21 cellular contexts compared by ENCODE assay signal in genomic region chr7:72709909-72710308, GRCh38.
"Had no signal": no experiment of that assay in that cellular context is flagged by ENCODE, and none has a peak within 500 bp of the region (broad histone marks: within the 10 kb centered on the region; RNA-seq: fewer than 3 reads in every experiment).

No MANE protein-coding gene starts in this region.

- H3K9ac ChIP-seq: neural progenitor cell, parathyroid adenoma had no signal

- H3K4me1 ChIP-seq: heart left ventricle, parathyroid adenoma, upper lobe of left lung had no signal

- FAIRE-seq: bronchial epithelial cell had no signal

- ATAC-seq: activated T-helper 17 cell treated with anti-CD3 and anti-CD28 coated beads, Interleukin-2, amount 50 U/mL, for 72 hours; heart left ventricle; left lobe of liver; naive thymus-derived CD4-positive, alpha-beta T cell; right cardiac atrium; stimulated activated naive CD8-positive, alpha-beta T cell treated with anti-CD3 and anti-CD28 coated beads, Interleukin-15, Interleukin-2, amounts not matched to agents 100 U/mL and 50 U/mL, for 24 hours; T-cell had no signal

- H3K4me3 ChIP-seq: heart left ventricle, lung, neural progenitor cell, upper lobe of left lung had no signal

- H3K27me3 ChIP-seq: heart left ventricle, neural progenitor cell, upper lobe of left lung had no signal

- DNase-seq: activated CD8-positive, alpha-beta memory T cell treated with anti-CD3 and anti-CD28 coated beads, Interleukin-2, amount 50 U/mL, for 4 hours; activated naive CD4-positive, alpha-beta T cell; activated T-cell treated with anti-CD3 and anti-CD28 coated beads, Interleukin-2, amount 50 U/mL, for 24 hours; amniotic stem cell; cerebellar nuclear complex; cortex of kidney; endodermal cell; heart left ventricle; naive thymus-derived CD4-positive, alpha-beta T cell; right cardiac atrium; stimulated activated CD4-positive, alpha-beta T cell treated with anti-CD3 and anti-CD28 coated beads, Interleukin-12 subunit alpha, Interleukin-12 subunit beta, amount 100 ng/mL, for 4 hours; stimulated activated CD4-positive, alpha-beta T cell treated with anti-CD3 and anti-CD28 coated beads, Interleukin-4, amount 100 ng/mL, for 4 hours; stimulated activated naive CD8-positive, alpha-beta T cell treated with anti-CD3 and anti-CD28 coated beads, Interleukin-15, Interleukin-2, amounts not matched to agents 100 U/mL and 50 U/mL, for 24 hours; T-cell; upper lobe of left lung had no signal

- H3K4me2 ChIP-seq: neural progenitor cell had no signal

- H3K36me3 ChIP-seq: neural progenitor cell, upper lobe of left lung had no signal

- H3K9me3 ChIP-seq: heart left ventricle, upper lobe of left lung had no signal

- H3K27ac ChIP-seq: heart left ventricle, neural progenitor cell, parathyroid adenoma, upper lobe of left lung had no signal
